1 cellular context compared by ENCODE assay signal in the genomic region with DNA sequence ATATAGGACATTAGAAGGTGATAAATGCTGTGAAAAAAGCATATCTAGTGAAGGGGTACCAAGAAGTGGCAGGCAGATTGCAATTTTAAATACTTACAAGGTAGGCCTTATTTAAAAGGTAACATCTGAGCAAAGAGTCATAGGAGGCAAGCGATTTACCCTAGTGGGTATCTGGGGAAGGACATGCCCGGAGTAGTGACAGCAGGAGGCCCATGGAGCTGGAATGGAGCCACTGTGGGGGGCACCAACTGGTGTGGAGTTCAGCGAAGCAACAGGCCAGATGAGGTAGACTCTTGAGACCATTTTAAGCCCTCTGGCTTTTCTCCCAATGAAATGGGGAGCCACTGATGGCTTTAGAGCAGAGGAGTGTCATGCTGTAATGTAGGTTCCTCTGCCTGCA.
TF ChIP-seq lines count a peak whose summit lies in the region.

No MANE protein-coding gene starts in this region.

TF ChIP-seq in SK-N-SH treated with all-trans-retinoic acid at 6 μM for 48 hours, 23 proteins besides CTCF, POLR2A, EP300 and RAD21 (continued from another document):
- TF ChIP-seq, protein P1, sequence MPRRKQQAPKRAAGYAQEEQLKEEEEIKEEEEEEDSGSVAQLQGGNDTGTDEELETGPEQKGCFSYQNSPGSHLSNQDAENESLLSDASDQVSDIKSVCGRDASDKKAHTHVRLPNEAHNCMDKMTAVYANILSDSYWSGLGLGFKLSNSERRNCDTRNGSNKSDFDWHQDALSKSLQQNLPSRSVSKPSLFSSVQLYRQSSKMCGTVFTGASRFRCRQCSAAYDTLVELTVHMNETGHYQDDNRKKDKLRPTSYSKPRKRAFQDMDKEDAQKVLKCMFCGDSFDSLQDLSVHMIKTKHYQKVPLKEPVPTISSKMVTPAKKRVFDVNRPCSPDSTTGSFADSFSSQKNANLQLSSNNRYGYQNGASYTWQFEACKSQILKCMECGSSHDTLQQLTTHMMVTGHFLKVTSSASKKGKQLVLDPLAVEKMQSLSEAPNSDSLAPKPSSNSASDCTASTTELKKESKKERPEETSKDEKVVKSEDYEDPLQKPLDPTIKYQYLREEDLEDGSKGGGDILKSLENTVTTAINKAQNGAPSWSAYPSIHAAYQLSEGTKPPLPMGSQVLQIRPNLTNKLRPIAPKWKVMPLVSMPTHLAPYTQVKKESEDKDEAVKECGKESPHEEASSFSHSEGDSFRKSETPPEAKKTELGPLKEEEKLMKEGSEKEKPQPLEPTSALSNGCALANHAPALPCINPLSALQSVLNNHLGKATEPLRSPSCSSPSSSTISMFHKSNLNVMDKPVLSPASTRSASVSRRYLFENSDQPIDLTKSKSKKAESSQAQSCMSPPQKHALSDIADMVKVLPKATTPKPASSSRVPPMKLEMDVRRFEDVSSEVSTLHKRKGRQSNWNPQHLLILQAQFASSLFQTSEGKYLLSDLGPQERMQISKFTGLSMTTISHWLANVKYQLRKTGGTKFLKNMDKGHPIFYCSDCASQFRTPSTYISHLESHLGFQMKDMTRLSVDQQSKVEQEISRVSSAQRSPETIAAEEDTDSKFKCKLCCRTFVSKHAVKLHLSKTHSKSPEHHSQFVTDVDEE (CRISPR knock-in tag; IDR thresholded peaks at IDR 0.05): no peak
- TF ChIP-seq, protein P2, sequence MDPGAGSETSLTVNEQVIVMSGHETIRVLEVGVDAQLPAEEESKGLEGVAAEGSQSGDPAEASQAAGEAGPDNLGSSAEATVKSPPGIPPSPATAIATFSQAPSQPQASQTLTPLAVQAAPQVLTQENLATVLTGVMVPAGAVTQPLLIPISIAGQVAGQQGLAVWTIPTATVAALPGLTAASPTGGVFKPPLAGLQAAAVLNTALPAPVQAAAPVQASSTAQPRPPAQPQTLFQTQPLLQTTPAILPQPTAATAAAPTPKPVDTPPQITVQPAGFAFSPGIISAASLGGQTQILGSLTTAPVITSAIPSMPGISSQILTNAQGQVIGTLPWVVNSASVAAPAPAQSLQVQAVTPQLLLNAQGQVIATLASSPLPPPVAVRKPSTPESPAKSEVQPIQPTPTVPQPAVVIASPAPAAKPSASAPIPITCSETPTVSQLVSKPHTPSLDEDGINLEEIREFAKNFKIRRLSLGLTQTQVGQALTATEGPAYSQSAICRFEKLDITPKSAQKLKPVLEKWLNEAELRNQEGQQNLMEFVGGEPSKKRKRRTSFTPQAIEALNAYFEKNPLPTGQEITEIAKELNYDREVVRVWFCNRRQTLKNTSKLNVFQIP (CRISPR knock-in tag; IDR thresholded peaks at IDR 0.05; ENCODE audit: borderline replicate concordance, low read depth): no peak
- TF ChIP-seq CSDC2 (CRISPR knock-in tag; IDR thresholded peaks at IDR 0.05) (no peak), SNAI2 (CRISPR knock-in tag; IDR thresholded peaks at IDR 0.05) (no peak), ISL1 (CRISPR knock-in tag; IDR thresholded peaks at IDR 0.05) (no peak), PPARA (CRISPR knock-in tag; IDR thresholded peaks at IDR 0.05; ENCODE audit: borderline replicate concordance) (no peak), ARNTL (CRISPR knock-in tag; IDR thresholded peaks at IDR 0.05; ENCODE audit: borderline replicate concordance, low read depth) (no peak)
- TF ChIP-seq, protein P3, sequence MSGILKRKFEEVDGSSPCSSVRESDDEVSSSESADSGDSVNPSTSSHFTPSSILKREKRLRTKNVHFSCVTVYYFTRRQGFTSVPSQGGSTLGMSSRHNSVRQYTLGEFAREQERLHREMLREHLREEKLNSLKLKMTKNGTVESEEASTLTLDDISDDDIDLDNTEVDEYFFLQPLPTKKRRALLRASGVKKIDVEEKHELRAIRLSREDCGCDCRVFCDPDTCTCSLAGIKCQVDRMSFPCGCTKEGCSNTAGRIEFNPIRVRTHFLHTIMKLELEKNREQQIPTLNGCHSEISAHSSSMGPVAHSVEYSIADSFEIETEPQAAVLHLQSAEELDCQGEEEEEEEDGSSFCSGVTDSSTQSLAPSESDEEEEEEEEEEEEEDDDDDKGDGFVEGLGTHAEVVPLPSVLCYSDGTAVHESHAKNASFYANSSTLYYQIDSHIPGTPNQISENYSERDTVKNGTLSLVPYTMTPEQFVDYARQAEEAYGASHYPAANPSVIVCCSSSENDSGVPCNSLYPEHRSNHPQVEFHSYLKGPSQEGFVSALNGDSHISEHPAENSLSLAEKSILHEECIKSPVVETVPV (CRISPR knock-in tag; IDR thresholded peaks at IDR 0.05): no peak
- TF ChIP-seq, protein P4, sequence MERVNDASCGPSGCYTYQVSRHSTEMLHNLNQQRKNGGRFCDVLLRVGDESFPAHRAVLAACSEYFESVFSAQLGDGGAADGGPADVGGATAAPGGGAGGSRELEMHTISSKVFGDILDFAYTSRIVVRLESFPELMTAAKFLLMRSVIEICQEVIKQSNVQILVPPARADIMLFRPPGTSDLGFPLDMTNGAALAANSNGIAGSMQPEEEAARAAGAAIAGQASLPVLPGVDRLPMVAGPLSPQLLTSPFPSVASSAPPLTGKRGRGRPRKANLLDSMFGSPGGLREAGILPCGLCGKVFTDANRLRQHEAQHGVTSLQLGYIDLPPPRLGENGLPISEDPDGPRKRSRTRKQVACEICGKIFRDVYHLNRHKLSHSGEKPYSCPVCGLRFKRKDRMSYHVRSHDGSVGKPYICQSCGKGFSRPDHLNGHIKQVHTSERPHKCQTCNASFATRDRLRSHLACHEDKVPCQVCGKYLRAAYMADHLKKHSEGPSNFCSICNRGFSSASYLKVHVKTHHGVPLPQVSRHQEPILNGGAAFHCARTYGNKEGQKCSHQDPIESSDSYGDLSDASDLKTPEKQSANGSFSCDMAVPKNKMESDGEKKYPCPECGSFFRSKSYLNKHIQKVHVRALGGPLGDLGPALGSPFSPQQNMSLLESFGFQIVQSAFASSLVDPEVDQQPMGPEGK (CRISPR knock-in tag; IDR thresholded peaks at IDR 0.05; ENCODE audit: borderline replicate concordance): no peak
